Comparison of ENCODE assay signal across 29 cellular contexts in genomic region chr4:24405926-24406325, GRCh38.
"Had no signal": no experiment of that assay in that cellular context is flagged by ENCODE, and none has a peak within 500 bp of the region (broad histone marks: within the 10 kb centered on the region; RNA-seq: fewer than 3 reads in every experiment).

No MANE protein-coding gene starts in this region.

- H3K4me1 ChIP-seq: ascending aorta, breast epithelium had no signal

- H3K36me3 ChIP-seq: ascending aorta, breast epithelium, WERI-Rb-1 had no signal

- H3K27ac ChIP-seq: ascending aorta, breast epithelium, WERI-Rb-1 had no signal

- DNase-seq: activated CD4-positive, alpha-beta memory T cell treated with anti-CD3 and anti-CD28 coated beads, Interleukin-2, amount 10 ng/mL, durations not matched to agents 7 days and 5 days; activated CD4-positive, alpha-beta T cell treated with anti-CD3 and anti-CD28 coated beads for 1 hour; activated CD4-positive, alpha-beta T cell treated with anti-CD3 and anti-CD28 coated beads for 36 hours; activated CD4-positive, alpha-beta T cell treated with anti-CD3 and anti-CD28 coated beads for 48 hours; activated CD4-positive, alpha-beta T cell treated with anti-CD3 and anti-CD28 coated beads, Interleukin-2, amount 10 ng/mL, durations not matched to agents 7 days and 5 days; activated CD4-positive, alpha-beta T cell treated with anti-CD3 and anti-CD28 coated beads, Interleukin-2, amount 50 U/mL, for 48 hours; activated CD4-positive, CD25-positive, alpha-beta regulatory T cell; activated CD8-positive, alpha-beta memory T cell treated with anti-CD3 and anti-CD28 coated beads for 24 hours; activated CD8-positive, alpha-beta memory T cell treated with anti-CD3 and anti-CD28 coated beads, Interleukin-2, amount 10 ng/mL, durations not matched to agents 7 days and 5 days; activated CD8-positive, alpha-beta memory T cell treated with anti-CD3 and anti-CD28 coated beads, Interleukin-2, amount 50 U/mL, for 48 hours; activated CD8-positive, alpha-beta T cell treated with anti-CD3 and anti-CD28 coated beads, Interleukin-2, amount 10 ng/mL, durations not matched to agents 7 days and 5 days; activated effector memory CD4-positive, alpha-beta T cell treated with Interleukin-2 at 50 U/mL for 16 hours; activated gamma-delta T cell; activated naive CD4-positive, alpha-beta T cell treated with anti-CD3 and anti-CD28 coated beads, Interleukin-2, amount 10 ng/mL, durations not matched to agents 7 days and 5 days; activated naive CD4-positive, alpha-beta T cell treated with Interleukin-2 at 50 U/mL for 16 hours; activated naive CD8-positive, alpha-beta T cell treated with anti-CD3 and anti-CD28 coated beads, Interleukin-2, amount 10 ng/mL, durations not matched to agents 7 days and 5 days; activated naive CD8-positive, alpha-beta T cell treated with anti-CD3 and anti-CD28 coated beads, Interleukin-2, amount 50 U/mL, for 24 hours; activated T-cell treated with anti-CD3 and anti-CD28 coated beads, Interleukin-2, amount 50 U/mL, for 24 hours; activated T-cell treated with anti-CD3 and anti-CD28 coated beads, Interleukin-2, amount 50 U/mL, for 48 hours; central memory CD4-positive, alpha-beta T cell; T-helper 1 cell; T-helper 2 cell; T-helper 9 cell; WERI-Rb-1 had no signal

- H3K9me3 ChIP-seq: ascending aorta, breast epithelium had no signal

- H3K4me3 ChIP-seq: ascending aorta, breast epithelium had no signal

- FAIRE-seq: TTC549 had no signal

- ATAC-seq: activated CD4-positive, alpha-beta T cell treated with anti-CD3 and anti-CD28 coated beads for 36 hours; activated CD4-positive, CD25-positive, alpha-beta regulatory T cell treated with anti-CD3 and anti-CD28 coated beads, Interleukin-2, amount 50 U/mL, for 24 hours; activated CD8-positive, alpha-beta memory T cell treated with anti-CD3 and anti-CD28 coated beads, Interleukin-2, amount 10 ng/mL, durations not matched to agents 7 days and 5 days; activated CD8-positive, alpha-beta T cell treated with anti-CD3 and anti-CD28 coated beads, Interleukin-2, amount 10 ng/mL, durations not matched to agents 7 days and 5 days; activated naive CD8-positive, alpha-beta T cell treated with anti-CD3 and anti-CD28 coated beads, Interleukin-2, amount 50 U/mL, for 24 hours; WTC11 had no signal

- H3K27me3 ChIP-seq: ascending aorta, breast epithelium had no signal
